ENCODE assay signal across 18 cellular contexts in the genomic region with DNA sequence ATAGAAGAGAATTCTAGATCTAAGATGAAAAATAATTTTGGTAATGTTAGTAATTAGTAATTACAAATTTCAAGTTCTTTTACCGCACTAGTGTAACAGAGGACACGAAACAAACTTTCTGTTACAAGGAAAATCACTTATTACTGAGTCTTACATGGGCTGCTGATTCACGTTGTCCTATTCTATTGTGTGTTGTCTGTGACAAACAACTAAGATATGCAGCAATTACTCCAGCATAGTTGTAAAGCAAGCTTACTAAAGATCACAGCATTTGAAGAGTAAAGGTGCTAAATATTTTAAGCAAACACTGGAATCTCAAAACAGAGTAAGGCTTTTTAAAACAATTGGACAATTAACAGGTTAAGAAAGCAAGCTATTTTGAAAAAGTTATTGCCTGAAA.
"Had no signal": no experiment of that assay in that cellular context is flagged by ENCODE, and none has a peak within 500 bp of the region (broad histone marks: within the 10 kb centered on the region; RNA-seq: fewer than 3 reads in every experiment).

No MANE protein-coding gene starts in this region.

- H3K36me3 ChIP-seq: colonic mucosa, gastrocnemius medialis, heart right ventricle, neural progenitor cell, ovary, tibial artery had no signal

- DNase-seq: activated CD4-positive, alpha-beta T cell treated with anti-CD3 and anti-CD28 coated beads, Interleukin-2, amount 50 U/mL, for 4 hours; activated naive CD4-positive, alpha-beta T cell treated with Interleukin-2 at 50 U/mL for 16 hours; activated naive CD8-positive, alpha-beta T cell treated with anti-CD3 and anti-CD28 coated beads, Interleukin-2, amount 50 U/mL, for 24 hours; activated T-cell treated with anti-CD3 and anti-CD28 coated beads for 4 hours; caudate nucleus; colonic mucosa; gastrocnemius medialis; heart right ventricle; left colon; naive B cell; ovary; tibial artery had no signal

- ATAC-seq: activated CD4-positive, CD25-positive, alpha-beta regulatory T cell treated with anti-CD3 and anti-CD28 coated beads, Interleukin-2, amount 50 U/mL, for 24 hours; activated naive CD8-positive, alpha-beta T cell treated with anti-CD3 and anti-CD28 coated beads, Interleukin-2, amount 50 U/mL, for 24 hours; activated T-helper 17 cell treated with anti-CD3 and anti-CD28 coated beads, Interleukin-2, amount 50 U/mL, for 72 hours; gastrocnemius medialis; heart right ventricle; left colon; stimulated activated memory B cell treated with anti-CD40 and anti-IgM and Interleukin-4, amounts not matched to agents 10 μg/mL and 1 μg/mL and 100 μg/mL, for 72 hours had no signal

- H3K4me3 Mint-ChIP-seq: activated naive CD8-positive, alpha-beta T cell treated with anti-CD3 and anti-CD28 coated beads, Interleukin-2, amount 50 U/mL, for 24 hours; activated T-helper 17 cell treated with anti-CD3 and anti-CD28 coated beads, Interleukin-2, amount 50 U/mL, for 72 hours; naive B cell; neural progenitor cell; stimulated activated memory B cell treated with anti-CD40 and anti-IgM and Interleukin-4, amounts not matched to agents 10 μg/mL and 1 μg/mL and 100 μg/mL, for 72 hours had no signal

- H3K27me3 Mint-ChIP-seq: activated naive CD8-positive, alpha-beta T cell treated with anti-CD3 and anti-CD28 coated beads, Interleukin-2, amount 50 U/mL, for 24 hours; naive B cell; stimulated activated memory B cell treated with anti-CD40 and anti-IgM and Interleukin-4, amounts not matched to agents 10 μg/mL and 1 μg/mL and 100 μg/mL, for 72 hours had no signal

- H3K27me3 ChIP-seq: colonic mucosa, gastrocnemius medialis, heart right ventricle, neural progenitor cell, ovary, tibial artery had no signal

- H3K4me1 Mint-ChIP-seq: activated naive CD8-positive, alpha-beta T cell treated with anti-CD3 and anti-CD28 coated beads, Interleukin-2, amount 50 U/mL, for 24 hours; activated T-helper 17 cell treated with anti-CD3 and anti-CD28 coated beads, Interleukin-2, amount 50 U/mL, for 72 hours; naive B cell; neural progenitor cell; stimulated activated memory B cell treated with anti-CD40 and anti-IgM and Interleukin-4, amounts not matched to agents 10 μg/mL and 1 μg/mL and 100 μg/mL, for 72 hours had no signal

- H3K27ac ChIP-seq: colonic mucosa, gastrocnemius medialis, heart right ventricle, neural progenitor cell, ovary, tibial artery had no signal

- H3K4me3 ChIP-seq: colonic mucosa, gastrocnemius medialis, heart right ventricle, lung, neural progenitor cell, ovary, tibial artery had no signal

- H3K36me3 Mint-ChIP-seq: naive B cell; neural progenitor cell; stimulated activated memory B cell treated with anti-CD40 and anti-IgM and Interleukin-4, amounts not matched to agents 10 μg/mL and 1 μg/mL and 100 μg/mL, for 72 hours had no signal

- H3K27ac Mint-ChIP-seq: activated naive CD8-positive, alpha-beta T cell treated with anti-CD3 and anti-CD28 coated beads, Interleukin-2, amount 50 U/mL, for 24 hours; activated T-helper 17 cell treated with anti-CD3 and anti-CD28 coated beads, Interleukin-2, amount 50 U/mL, for 72 hours; naive B cell; neural progenitor cell; stimulated activated memory B cell treated with anti-CD40 and anti-IgM and Interleukin-4, amounts not matched to agents 10 μg/mL and 1 μg/mL and 100 μg/mL, for 72 hours had no signal

- FAIRE-seq: urothelium cell line had no signal
